ENCODE assay signal across 8 cellular contexts in the genomic region with DNA sequence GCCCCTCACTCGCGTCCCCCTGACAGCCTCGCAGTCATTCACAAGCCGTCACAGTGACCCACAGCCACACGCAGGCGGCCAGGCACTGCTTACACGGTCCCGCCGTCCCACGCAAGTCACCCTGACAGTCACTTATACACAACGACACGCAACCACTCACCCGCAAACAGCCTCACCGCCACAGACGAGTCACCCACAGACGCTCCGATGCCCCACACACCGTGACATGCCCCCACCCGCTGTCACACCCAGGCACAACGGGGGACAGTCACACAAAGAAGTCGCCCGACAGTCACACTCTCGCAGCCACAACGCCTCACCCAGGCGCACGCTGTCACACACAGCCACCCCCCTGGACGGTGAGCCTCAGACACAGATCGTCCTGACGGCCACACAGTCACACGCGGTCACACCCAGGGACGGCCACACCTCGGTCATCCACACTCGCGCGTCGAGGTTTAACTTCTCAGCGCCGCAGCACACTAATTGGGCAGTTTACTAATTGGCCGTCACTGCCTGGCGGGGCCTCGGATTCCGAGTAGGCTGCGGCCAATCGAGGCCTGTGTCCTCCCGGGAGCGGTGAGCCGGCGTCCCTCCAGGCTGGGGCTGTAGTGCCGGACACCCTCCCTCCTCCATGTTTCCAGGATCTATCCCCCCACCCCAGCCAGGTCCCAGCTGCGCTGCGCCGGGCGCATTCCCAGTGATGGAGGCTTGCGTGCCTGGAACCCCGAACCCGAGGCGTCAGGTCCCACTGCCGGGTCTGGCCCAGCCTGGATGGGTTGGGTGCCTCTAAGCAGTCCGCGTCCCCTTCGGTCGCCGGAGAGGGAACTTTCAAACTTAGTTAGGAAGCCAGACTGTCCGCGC. TPM values are rescaled to one million over a fixed set of nuclear protein-coding genes. Genes with fewer than 3 reads are reported as not detected.
DNase-seq lines count a peak whose midpoint lies in the region; ATAC-seq, FAIRE-seq and TF ChIP-seq lines count a peak whose summit lies in the region.

No MANE protein-coding gene starts in this region.

- H3K27ac Mint-ChIP-seq in Calu3 (ENCODE audit: unreplicated experiment): no peak overlapping the region

- CTCF ChIA-PET in Calu3 (lab: Charles Lee): no interaction called here

- peak overlapping the region; percentile 66 for H3K4me3 Mint-ChIP-seq in Calu3 (ENCODE audit: low read depth, unreplicated experiment)
- peak overlapping the region; percentile 79 for H3K4me3 Mint-ChIP-seq in activated T-cell treated with anti-CD3 and anti-CD28 coated beads, Interleukin-2, amount 50 U/mL, for 4 hours

- FAIRE-seq in frontal cortex (lab: Jason Lieb, UNC): no peak

- H3K27ac ChIP-seq in psoas muscle: no peak overlapping the region

- intact Hi-C loops in Calu3 (cut with micrococcal nuclease; ENCODE audit: unreplicated experiment): no loop called here
- intact Hi-C loops in psoas muscle (cut with DNase I): no loop called here

- peak overlapping the region; percentile 56 for H3K4me3 ChIP-seq in psoas muscle

- no peak for DNase-seq in Calu3
- DNase-seq in HT1080 (ENCODE audit: low read depth): peak; percentile 29
- DNase-seq in activated T-cell treated with anti-CD3 and anti-CD28 coated beads, Interleukin-2, amount 50 U/mL, for 4 hours: peak; percentile 38
- DNase-seq in frontal cortex (ENCODE audit: low spot score in 2 of 2): peak; percentile 33 to 37
- no peak for DNase-seq in psoas muscle
- DNase-seq in globus pallidus (ENCODE audit: low spot score): no peak
- DNase-seq in HuH-7.5 (ENCODE audit: low spot score): no peak

- H3K9me3 Mint-ChIP-seq in Calu3 (ENCODE audit: low read depth, unreplicated experiment): peaks cover 2% of the 10 kb centered on the region
- H3K9me3 Mint-ChIP-seq in activated T-cell treated with anti-CD3 and anti-CD28 coated beads, Interleukin-2, amount 50 U/mL, for 4 hours: peaks cover 12% of the 10 kb centered on the region

- no peaks in the 10 kb centered on the region for H3K4me1 ChIP-seq in psoas muscle

- TF ChIP-seq CTCF in Calu3 (IDR thresholded peaks at IDR 0.05; ENCODE audit: unreplicated experiment) (no peak), psoas muscle (IDR thresholded peaks at IDR 0.05) (no peak)

- H3K9me3 ChIP-seq in psoas muscle: peaks cover 14% of the 10 kb centered on the region

- peaks cover 98% of the 10 kb centered on the region for H3K27me3 Mint-ChIP-seq in Calu3 (ENCODE audit: unreplicated experiment)
- H3K27me3 Mint-ChIP-seq in activated T-cell treated with anti-CD3 and anti-CD28 coated beads, Interleukin-2, amount 50 U/mL, for 4 hours (ENCODE audit: low read depth): peaks cover 44% of the 10 kb centered on the region

- peaks cover 9% of the 10 kb centered on the region for H3K4me1 Mint-ChIP-seq in Calu3 (ENCODE audit: low read depth, unreplicated experiment)
- H3K4me1 Mint-ChIP-seq in activated T-cell treated with anti-CD3 and anti-CD28 coated beads, Interleukin-2, amount 50 U/mL, for 4 hours (ENCODE audit: low read depth): peaks cover 26% of the 10 kb centered on the region

- H3K27me3 ChIP-seq in psoas muscle (ENCODE audit: insufficient read depth in 3 of 3, low read length in 2 of 3): peaks cover 0 to 60% (median 18%) of the 10 kb centered on the region in 3 donors

- BruUV-seq in Calu3 (replicated peaks; lab: Mats Ljungman, UMichigan): no TSS peak

- WGBS in psoas muscle, 3 donors: 2 to 3% (median 3%) methylated on average over 63 to 66 of the region's 66 CpGs

- H3K36me3 Mint-ChIP-seq in Calu3 (ENCODE audit: insufficient read depth, unreplicated experiment): peaks cover 13% of the 10 kb centered on the region
- H3K36me3 Mint-ChIP-seq in activated T-cell treated with anti-CD3 and anti-CD28 coated beads, Interleukin-2, amount 50 U/mL, for 4 hours (ENCODE audit: insufficient read depth): no peaks in the 10 kb centered on the region

- H3K36me3 ChIP-seq in psoas muscle (ENCODE audit: insufficient read depth in 1 of 2, low read depth in 1 of 2): no peaks in the 10 kb centered on the region

- ATAC-seq in activated T-cell treated with anti-CD3 and anti-CD28 coated beads, Interleukin-2, amount 50 U/mL, for 4 hours: peak; percentile 72 to 76
- ATAC-seq in psoas muscle: no peak
- ATAC-seq in GM19463 (IDR thresholded peaks at IDR 0.05; ENCODE audit: unreplicated experiment): no peak

RNA-seq across cellular contexts. Expression of gene TOX2, which starts 0.8 kb away (rescaled TPM):
- total RNA-seq in Calu3 (2022) (not detected in 2 replicates), frontal cortex (0.41 TPM), psoas muscle (under 1 TPM; 0.20 to 0.53 (median 0.35) TPM)
- 3.5 and 8.3 TPM in 2 replicates for total RNA-seq in HT1080 (2014; rRNA removed; shearing (Covaris generic))
- 69.1 and 81.2 TPM in 2 replicates for polyA plus RNA-seq in HT1080 (2015; cell fraction: cytosol; rRNA removed)
- polyA plus RNA-seq in HT1080 (2015; cell fraction: nucleus; rRNA removed): 32.4 and 41.7 TPM in 2 replicates
- 1 to 10 TPM in 1 of 3 donors, under 1 TPM in 2; 0.66 to 1.1 (median 0.87) TPM for total RNA-seq in activated T-cell treated with anti-CD3 and anti-CD28 coated beads, Interleukin-2, amount 50 U/mL, for 4 hours
- under 1 TPM; 0.06 to 0.51 (median 0.39) TPM for polyA plus RNA-seq in psoas muscle

Comparison
In these comparisons a context has a peak if more than half of its experiments do, and no peak if none do; other contexts are left out.
1. DNase-seq: peak in HT1080 (single experiment), activated T-cell treated with anti-CD3 and anti-CD28 coated beads, Interleukin-2, amount 50 U/mL, for 4 hours (single experiment) and frontal cortex (2 of 2); none in Calu3 (single experiment), psoas muscle (0 of 2), globus pallidus (single experiment) and HuH-7.5 (single experiment).
2. ATAC-seq: peak in activated T-cell treated with anti-CD3 and anti-CD28 coated beads, Interleukin-2, amount 50 U/mL, for 4 hours (2 of 2); none in psoas muscle (0 of 4) and GM19463 (single experiment).